In genomic region chr2:165698621-165698946, GRCh38 we compare ENCODE assay signal across 8 cellular contexts.
A peak's percentile ranks its signal among the peaks of the same experiment; 100 is the strongest.
DNase-seq lines count a peak whose midpoint lies in the region; ATAC-seq, FAIRE-seq and TF ChIP-seq lines count a peak whose summit lies in the region.

No MANE protein-coding gene starts in this region.

- POLR2A ChIA-PET in activated CD4-positive, alpha-beta memory T cell treated with anti-CD3 and anti-CD28 coated beads for 36 hours (lab: Charles Lee), result no interaction called here

- CTCF ChIA-PET in activated CD4-positive, alpha-beta memory T cell treated with anti-CD3 and anti-CD28 coated beads for 36 hours (lab: Charles Lee), result interaction anchor here (1.0 kb wide), 1 partner anchor 296 kb away, joined by 5 read pairs; no protein-coding TSS in a partner anchor

- FAIRE-seq in urothelium cell line (lab: Jason Lieb, UNC), result no peak

- H3K9me3 Mint-ChIP-seq in brain, result peaks cover 0 to 3% (median 0%) of the 10 kb centered on the region in 5 experiments
- no peaks in the 10 kb centered on the region for H3K9me3 Mint-ChIP-seq in activated CD4-positive, alpha-beta memory T cell treated with anti-CD3 and anti-CD28 coated beads for 36 hours

- DNase-seq in DMS79 treated with DMSO at 0.1 percent for 48 hours (lab: John Stamatoyannopoulos, UW), result peak; percentile 40
- DNase-seq in NCI-H446 (lab: John Stamatoyannopoulos, UW), result peak; percentile 75 to 80
- peak; percentile 66 for DNase-seq in inferior parietal cortex (ENCODE audit: extremely low spot score)
- peak; percentile 43 for DNase-seq in urothelium cell line (ENCODE audit: low spot score)
- DNase-seq in activated CD4-positive, alpha-beta memory T cell treated with anti-CD3 and anti-CD28 coated beads for 36 hours, result no peak

- H3K4me1 Mint-ChIP-seq in brain, result peaks cover 40% of the 10 kb centered on the region
- H3K4me1 Mint-ChIP-seq in activated CD4-positive, alpha-beta memory T cell treated with anti-CD3 and anti-CD28 coated beads for 36 hours (ENCODE audit: low read depth), result no peaks in the 10 kb centered on the region

- intact Hi-C loops in activated CD4-positive, alpha-beta memory T cell treated with anti-CD3 and anti-CD28 coated beads for 36 hours (cut with micrococcal nuclease), result loop anchor here (5.0 to 10.0 kb wide), 2 partner anchors 176 to 296 kb away; no protein-coding TSS in a partner anchor

- H3K4me3 Mint-ChIP-seq in brain, result peak overlapping the region; percentile 19 to 51 (median 22)
- no peak overlapping the region for H3K4me3 Mint-ChIP-seq in activated CD4-positive, alpha-beta memory T cell treated with anti-CD3 and anti-CD28 coated beads for 36 hours

- H3K27me3 Mint-ChIP-seq in brain, result peaks cover 11% of the 10 kb centered on the region
- peaks cover 9% of the 10 kb centered on the region for H3K27me3 Mint-ChIP-seq in activated CD4-positive, alpha-beta memory T cell treated with anti-CD3 and anti-CD28 coated beads for 36 hours

- H3K36me3 Mint-ChIP-seq in brain, result no peaks in the 10 kb centered on the region
- no peaks in the 10 kb centered on the region for H3K36me3 Mint-ChIP-seq in activated CD4-positive, alpha-beta memory T cell treated with anti-CD3 and anti-CD28 coated beads for 36 hours

- H3K27ac Mint-ChIP-seq in brain, result peak overlapping the region; percentile 80 to 90 (median 83)
- no peak overlapping the region for H3K27ac Mint-ChIP-seq in activated CD4-positive, alpha-beta memory T cell treated with anti-CD3 and anti-CD28 coated beads for 36 hours

- ATAC-seq in GM19452 (IDR thresholded peaks at IDR 0.05; ENCODE audit: unreplicated experiment) (peak; percentile 79), HG03442 (IDR thresholded peaks at IDR 0.05; ENCODE audit: unreplicated experiment) (peak; percentile 81)

- peak; percentile 68 to 77 for TF ChIP-seq CTCF in brain (conservative IDR thresholded peaks at IDR 0.05)
